Comparison of ENCODE assay signal across 8 cellular contexts in genomic region chr15:84599906-84600305, GRCh38. TPM values are rescaled to one million over a fixed set of nuclear protein-coding genes. Genes with fewer than 3 reads are reported as not detected.
DNase-seq lines count a peak whose midpoint lies in the region; ATAC-seq and TF ChIP-seq lines count a peak whose summit lies in the region.

No MANE protein-coding gene starts in this region.

- H3K27me3 Mint-ChIP-seq in activated naive CD4-positive, alpha-beta T cell treated with anti-CD3 and anti-CD28 coated beads, Interleukin-2, amount 50 U/mL, for 24 hours, result no peaks in the 10 kb centered on the region
- no peaks in the 10 kb centered on the region for H3K27me3 Mint-ChIP-seq in activated CD4-positive, alpha-beta memory T cell treated with anti-CD3 and anti-CD28 coated beads, Interleukin-2, amount 10 ng/mL, durations not matched to agents 7 days and 5 days
- H3K27me3 Mint-ChIP-seq in memory B cell (no peaks in the 10 kb centered on the region), type B pancreatic cell (peaks cover 3% of the 10 kb centered on the region)

- peak overlapping the region; percentile 93 for H3K4me3 Mint-ChIP-seq in activated naive CD4-positive, alpha-beta T cell treated with anti-CD3 and anti-CD28 coated beads, Interleukin-2, amount 50 U/mL, for 24 hours
- H3K4me3 Mint-ChIP-seq in activated CD4-positive, alpha-beta memory T cell treated with anti-CD3 and anti-CD28 coated beads, Interleukin-2, amount 10 ng/mL, durations not matched to agents 7 days and 5 days, result peak overlapping the region; percentile 91
- H3K4me3 Mint-ChIP-seq in memory B cell (peak overlapping the region; percentile 90), type B pancreatic cell (peak overlapping the region; percentile 95)

- no peaks in the 10 kb centered on the region for H3K9me3 Mint-ChIP-seq in activated naive CD4-positive, alpha-beta T cell treated with anti-CD3 and anti-CD28 coated beads, Interleukin-2, amount 50 U/mL, for 24 hours
- no peaks in the 10 kb centered on the region for H3K9me3 Mint-ChIP-seq in activated CD4-positive, alpha-beta memory T cell treated with anti-CD3 and anti-CD28 coated beads, Interleukin-2, amount 10 ng/mL, durations not matched to agents 7 days and 5 days
- H3K9me3 Mint-ChIP-seq in memory B cell (no peaks in the 10 kb centered on the region), type B pancreatic cell (no peaks in the 10 kb centered on the region)

- H3K4me1 Mint-ChIP-seq in activated naive CD4-positive, alpha-beta T cell treated with anti-CD3 and anti-CD28 coated beads, Interleukin-2, amount 50 U/mL, for 24 hours, result peaks cover 64% of the 10 kb centered on the region
- H3K4me1 Mint-ChIP-seq in activated CD4-positive, alpha-beta memory T cell treated with anti-CD3 and anti-CD28 coated beads, Interleukin-2, amount 10 ng/mL, durations not matched to agents 7 days and 5 days, result peaks cover 63% of the 10 kb centered on the region
- peaks cover 42% of the 10 kb centered on the region for H3K4me1 Mint-ChIP-seq in memory B cell
- peaks cover 14% of the 10 kb centered on the region for H3K4me1 Mint-ChIP-seq in type B pancreatic cell (ENCODE audit: unreplicated experiment)

- H3K27ac Mint-ChIP-seq in activated naive CD4-positive, alpha-beta T cell treated with anti-CD3 and anti-CD28 coated beads, Interleukin-2, amount 50 U/mL, for 24 hours, result no peak overlapping the region
- H3K27ac Mint-ChIP-seq in activated CD4-positive, alpha-beta memory T cell treated with anti-CD3 and anti-CD28 coated beads, Interleukin-2, amount 10 ng/mL, durations not matched to agents 7 days and 5 days, result no peak overlapping the region
- H3K27ac Mint-ChIP-seq in memory B cell (peak overlapping the region; percentile 68), type B pancreatic cell (peak overlapping the region; percentile 88)

- no peak for ATAC-seq in memory B cell (ENCODE audit: low read depth)

- in situ Hi-C loops in ACHN (cut with HindIII; ENCODE audit: low pct_ligation_motif_present, low pct_unique_long_range_greater_than_20kb, low sequenced_read_pairs), result no loop called here

- peaks cover 2% of the 10 kb centered on the region for H3K36me3 Mint-ChIP-seq in activated naive CD4-positive, alpha-beta T cell treated with anti-CD3 and anti-CD28 coated beads, Interleukin-2, amount 50 U/mL, for 24 hours
- H3K36me3 Mint-ChIP-seq in activated CD4-positive, alpha-beta memory T cell treated with anti-CD3 and anti-CD28 coated beads, Interleukin-2, amount 10 ng/mL, durations not matched to agents 7 days and 5 days (ENCODE audit: low read depth), result peaks cover 9% of the 10 kb centered on the region
- H3K36me3 Mint-ChIP-seq in memory B cell, result peaks cover 2% of the 10 kb centered on the region
- peaks cover 13% of the 10 kb centered on the region for H3K36me3 Mint-ChIP-seq in type B pancreatic cell

- TF ChIP-seq CTCF in type B pancreatic cell (conservative IDR thresholded peaks at IDR 0.05), result no peak

- DNase-seq in activated naive CD4-positive, alpha-beta T cell treated with anti-CD3 and anti-CD28 coated beads, Interleukin-2, amount 50 U/mL, for 16 hours, result no peak
- DNase-seq in activated CD4-positive, alpha-beta memory T cell treated with anti-CD3 and anti-CD28 coated beads, Interleukin-2, amount 10 ng/mL, durations not matched to agents 7 days and 5 days, result no peak
- no peak for DNase-seq in memory B cell (ENCODE audit: low spot score in 2 of 2)
- no peak for DNase-seq in type B pancreatic cell (ENCODE audit: extremely low spot score, unreplicated experiment)
- DNase-seq in SK-N-DZ (ENCODE audit: low spot score), result no peak
- DNase-seq in ACHN, result no peak
- no peak for DNase-seq in hippocampal formation (lab: John Stamatoyannopoulos, UW)

- CTCF ChIA-PET in activated CD4-positive, alpha-beta memory T cell treated with anti-CD3 and anti-CD28 coated beads, Interleukin-2, amount 10 ng/mL, durations not matched to agents 7 days and 5 days (lab: Charles Lee), result interaction anchor here (0.6 to 3.5 kb wide), 12 partner anchors 12 to 700 kb away, joined by 3 to 22 read pairs (median 10); partner anchors contain the start of genes PDE8A and WDR73

- POLR2A ChIA-PET in activated CD4-positive, alpha-beta memory T cell treated with anti-CD3 and anti-CD28 coated beads, Interleukin-2, amount 10 ng/mL, durations not matched to agents 7 days and 5 days (lab: Charles Lee), result interaction anchor here (1.1 to 4.1 kb wide), 6 partner anchors 9 to 136 kb away, joined by 3 to 27 read pairs (median 8); partner anchors contain the start of gene WDR73

RNA-seq across cellular contexts. Expression of gene ZSCAN2, which starts 0.9 kb away (rescaled TPM):
- 10 to 100 TPM; 10.8 to 10.9 TPM for total RNA-seq in activated CD4-positive, alpha-beta memory T cell treated with anti-CD3 and anti-CD28 coated beads, Interleukin-2, amount 10 ng/mL, durations not matched to agents 7 days and 5 days
- 18.4 and 26.2 TPM in 2 replicates for total RNA-seq in type B pancreatic cell (ENCODE audit: low replicate concordance)
- polyA plus RNA-seq in SK-N-DZ (2014; cell fraction: cytosol; rRNA removed), result 64.9 and 72.6 TPM in 2 replicates
- 21.9 and 28.3 TPM in 2 replicates for polyA plus RNA-seq in SK-N-DZ (2014; cell fraction: nucleus; rRNA removed)

RNA-seq across cellular contexts. Expression of gene WDR73, which starts 54.2 kb away (rescaled TPM):
- total RNA-seq in activated CD4-positive, alpha-beta memory T cell treated with anti-CD3 and anti-CD28 coated beads, Interleukin-2, amount 10 ng/mL, durations not matched to agents 7 days and 5 days, result 10 to 100 TPM; 17.6 to 17.9 TPM
- total RNA-seq in type B pancreatic cell (ENCODE audit: low replicate concordance), result 42.9 and 51.8 TPM in 2 replicates
- polyA plus RNA-seq in SK-N-DZ (2014; cell fraction: cytosol; rRNA removed), result 24.1 and 34.5 TPM in 2 replicates
- polyA plus RNA-seq in SK-N-DZ (2014; cell fraction: nucleus; rRNA removed), result 57.5 and 59.6 TPM in 2 replicates

RNA-seq across cellular contexts. Expression of gene NMB, which starts 58.1 kb away (rescaled TPM):
- 1 to 10 TPM; 4.0 to 4.1 TPM for total RNA-seq in activated CD4-positive, alpha-beta memory T cell treated with anti-CD3 and anti-CD28 coated beads, Interleukin-2, amount 10 ng/mL, durations not matched to agents 7 days and 5 days
- 7.4 and 8.2 TPM in 2 replicates for total RNA-seq in type B pancreatic cell (ENCODE audit: low replicate concordance)
- polyA plus RNA-seq in SK-N-DZ (2014; cell fraction: cytosol; rRNA removed), result 4.5 and 5.5 TPM in 2 replicates
- 3.5 and 9.3 TPM in 2 replicates for polyA plus RNA-seq in SK-N-DZ (2014; cell fraction: nucleus; rRNA removed)

Comparison
In these comparisons a context has a peak if more than half of its experiments do, and no peak if none do; other contexts are left out.
1. H3K27ac Mint-ChIP-seq: peak in memory B cell (single experiment) and type B pancreatic cell (single experiment); none in activated naive CD4-positive, alpha-beta T cell treated with anti-CD3 and anti-CD28 coated beads, Interleukin-2, amount 50 U/mL, for 24 hours (single experiment) and activated CD4-positive, alpha-beta memory T cell treated with anti-CD3 and anti-CD28 coated beads, Interleukin-2, amount 10 ng/mL, durations not matched to agents 7 days and 5 days (single experiment).
2. Peak in every context shown above with its lines, with median percentiles within 50 percentile points of each other: H3K4me3 Mint-ChIP-seq.